ENCODE assay signal across 21 cellular contexts in the genomic region with DNA sequence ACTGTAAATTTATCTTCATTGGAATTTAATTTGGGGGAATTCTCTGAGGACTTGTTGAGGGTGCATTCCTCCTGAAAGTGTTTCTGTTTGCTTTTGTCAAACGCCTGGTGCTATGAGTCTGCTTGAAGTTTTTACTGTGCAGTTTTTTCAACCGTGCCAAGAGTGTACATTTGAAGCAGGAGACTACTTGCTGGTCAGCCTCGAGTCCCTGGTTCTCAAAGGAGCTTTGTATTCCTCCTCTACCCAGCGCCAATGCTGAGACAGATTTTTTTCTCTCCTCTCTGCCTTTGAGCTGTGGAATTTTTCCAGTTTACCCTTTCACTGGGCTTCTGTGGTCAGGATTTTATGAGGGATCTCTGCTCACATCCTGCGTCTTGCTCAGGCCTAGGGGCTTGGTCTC.
DNase-seq lines count a peak whose midpoint lies in the region; TF ChIP-seq lines count a peak whose summit lies in the region.
"Had no signal": no experiment of that assay in that cellular context is flagged by ENCODE, and none has a peak within 500 bp of the region (broad histone marks: within the 10 kb centered on the region; RNA-seq: fewer than 3 reads in every experiment).

No MANE protein-coding gene starts in this region.

- peaks cover 0 to 20% (median 15%) of the 10 kb centered on the region in 10 experiments; a peak in 14 of 20 replicates for H3K4me1 ChIP-seq in BLaER1 treated with 17β-estradiol and CSF1 and Interleukin-3, amounts not matched to agents 10 nM and 100 nM
- H3K4me1 ChIP-seq in Loucy (ENCODE audit: insufficient read depth, low read length, poor library complexity, severe bottlenecking) (peaks cover 17% of the 10 kb centered on the region), neuron (ENCODE audit: insufficient read depth, low read length) (no peaks in the 10 kb centered on the region), BE2C (no peaks in the 10 kb centered on the region)
- H3K4me1 ChIP-seq: body of pancreas, heart left ventricle, pancreas, sigmoid colon had no signal

- no peaks in the 10 kb centered on the region for H3K9me2 ChIP-seq in Loucy (replicated peaks; ENCODE audit: low read depth, low read length)

- H3K9me3 ChIP-seq in BLaER1 treated with 17β-estradiol and CSF1 and Interleukin-3, amounts not matched to agents 10 nM and 100 nM (replicated peaks in 1 of 11), result peaks cover 28 to 39% (median 36%) of the 10 kb centered on the region in 11 experiments
- H3K9me3 ChIP-seq in Loucy (ENCODE audit: insufficient read depth, low read depth, low read length) (no peaks in the 10 kb centered on the region), neuron (ENCODE audit: low read length) (no peaks in the 10 kb centered on the region), BE2C (no peaks in the 10 kb centered on the region)
- H3K9me3 ChIP-seq: body of pancreas, heart left ventricle, pancreas, sigmoid colon, thoracic aorta had no signal

- no peaks in the 10 kb centered on the region for H3F3A ChIP-seq in Loucy (ENCODE audit: low read depth)

- TF ChIP-seq CTCF in Loucy (conservative IDR thresholded peaks at IDR 0.05; ENCODE audit: low read length), result no peak
- TF ChIP-seq CTCF in BE2C (IDR thresholded peaks at IDR 0.05; ENCODE audit: low read depth, low read length), result no peak

- peaks cover 0 to 6% (median 0%) of the 10 kb centered on the region in 11 experiments; a peak in 3 of 22 replicates for H3K36me3 ChIP-seq in BLaER1 treated with 17β-estradiol and CSF1 and Interleukin-3, amounts not matched to agents 10 nM and 100 nM
- H3K36me3 ChIP-seq in Loucy (ENCODE audit: insufficient read depth, low read length) (no peaks in the 10 kb centered on the region), neuron (ENCODE audit: insufficient read depth, low read length) (no peaks in the 10 kb centered on the region), BE2C (no peaks in the 10 kb centered on the region)
- H3K36me3 ChIP-seq: heart left ventricle, pancreas, sigmoid colon, thoracic aorta had no signal

- no peak overlapping the region for H3K27ac ChIP-seq in BLaER1 treated with 17β-estradiol and CSF1 and Interleukin-3, amounts not matched to agents 10 nM and 100 nM
- H3K27ac ChIP-seq: body of pancreas, heart left ventricle, pancreas, sigmoid colon, thoracic aorta had no signal

- no peaks in the 10 kb centered on the region for H4K20me1 ChIP-seq in BLaER1 treated with 17β-estradiol and CSF1 and Interleukin-3, amounts not matched to agents 10 nM and 100 nM
- no peaks in the 10 kb centered on the region for H4K20me1 ChIP-seq in Loucy (ENCODE audit: insufficient read depth, low read length, poor library complexity, severe bottlenecking)

- no peaks in the 10 kb centered on the region for H3K79me2 ChIP-seq in Loucy (ENCODE audit: insufficient read depth, low read length)

- H3K9ac ChIP-seq in BLaER1 treated with 17β-estradiol and CSF1 and Interleukin-3, amounts not matched to agents 10 nM and 100 nM, result no peak overlapping the region; a peak in 1 of 22 replicates
- no peak overlapping the region for H3K9ac ChIP-seq in Loucy (ENCODE audit: low read depth, low read length, poor library complexity, severe bottlenecking)

- peak overlapping the region in 8 of 11 experiments; percentile 13 to 65 (median 53); a peak in 14 of 22 replicates for H3K4me2 ChIP-seq in BLaER1 treated with 17β-estradiol and CSF1 and Interleukin-3, amounts not matched to agents 10 nM and 100 nM
- H3K4me2 ChIP-seq in Loucy (ENCODE audit: low read depth, low read length, poor library complexity, severe bottlenecking), result peak overlapping the region; percentile 49

- H3K27me3 ChIP-seq in BLaER1 treated with 17β-estradiol and CSF1 and Interleukin-3, amounts not matched to agents 10 nM and 100 nM, result no peaks in the 10 kb centered on the region
- no peaks in the 10 kb centered on the region for H3K27me3 ChIP-seq in Loucy (ENCODE audit: insufficient read depth, low read length, poor library complexity, severe bottlenecking)
- no peaks in the 10 kb centered on the region for H3K27me3 ChIP-seq in neuron (ENCODE audit: insufficient read depth, low read length)
- no peaks in the 10 kb centered on the region for H3K27me3 ChIP-seq in BE2C
- H3K27me3 ChIP-seq: body of pancreas, heart left ventricle, pancreas, sigmoid colon had no signal

- H2AFZ ChIP-seq in Loucy (ENCODE audit: low read length), result peak overlapping the region; percentile 26; the same call in 1 of the 2 replicates
- peak overlapping the region; percentile 29 for H2AFZ ChIP-seq in neuron (ENCODE audit: low read depth, low read length)

- DNase-seq in epidermal melanocyte (ENCODE audit: insufficient read length, low spot score), result peak; percentile 25
- no peak for DNase-seq in stimulated activated naive CD4-positive, alpha-beta T cell (lab: John Stamatoyannopoulos, UW)
- DNase-seq in NCI-H345 (lab: John Stamatoyannopoulos, UW), result no peak
- no peak for DNase-seq in activated CD4-positive, alpha-beta T cell treated with anti-CD3 and anti-CD28 coated beads, Interleukin-2, amount 50 U/mL, for 48 hours
- no peak for DNase-seq in BE2C
- DNase-seq: activated naive CD8-positive, alpha-beta T cell treated with anti-CD3 and anti-CD28 coated beads, Interleukin-2, amount 10 ng/mL, durations not matched to agents 7 days and 5 days; body of pancreas; CD8-positive, alpha-beta T cell; DMS79 treated with DMSO at 0.1 percent for 48 hours; endodermal cell; heart left ventricle; Karpas-422; NCI-H1105; NCI-H2081 treated with DMSO at 0.1 percent for 48 hours; NCI-H510A treated with DMSO at 0.1 percent for 48 hours; pancreas; sigmoid colon had no signal

- H3K4me3 ChIP-seq in BLaER1 treated with 17β-estradiol and CSF1 and Interleukin-3, amounts not matched to agents 10 nM and 100 nM, result no peak overlapping the region
- no peak overlapping the region for H3K4me3 ChIP-seq in Loucy (ENCODE audit: low read length, poor library complexity, severe bottlenecking)
- H3K4me3 ChIP-seq in neuron (ENCODE audit: low read length), result no peak overlapping the region
- no peak overlapping the region for H3K4me3 ChIP-seq in BE2C (ENCODE audit: low read depth, low read length)
- H3K4me3 ChIP-seq: body of pancreas, heart left ventricle, pancreas, sigmoid colon, thoracic aorta had no signal
